1 cellular context compared by ENCODE assay signal in the genomic region with DNA sequence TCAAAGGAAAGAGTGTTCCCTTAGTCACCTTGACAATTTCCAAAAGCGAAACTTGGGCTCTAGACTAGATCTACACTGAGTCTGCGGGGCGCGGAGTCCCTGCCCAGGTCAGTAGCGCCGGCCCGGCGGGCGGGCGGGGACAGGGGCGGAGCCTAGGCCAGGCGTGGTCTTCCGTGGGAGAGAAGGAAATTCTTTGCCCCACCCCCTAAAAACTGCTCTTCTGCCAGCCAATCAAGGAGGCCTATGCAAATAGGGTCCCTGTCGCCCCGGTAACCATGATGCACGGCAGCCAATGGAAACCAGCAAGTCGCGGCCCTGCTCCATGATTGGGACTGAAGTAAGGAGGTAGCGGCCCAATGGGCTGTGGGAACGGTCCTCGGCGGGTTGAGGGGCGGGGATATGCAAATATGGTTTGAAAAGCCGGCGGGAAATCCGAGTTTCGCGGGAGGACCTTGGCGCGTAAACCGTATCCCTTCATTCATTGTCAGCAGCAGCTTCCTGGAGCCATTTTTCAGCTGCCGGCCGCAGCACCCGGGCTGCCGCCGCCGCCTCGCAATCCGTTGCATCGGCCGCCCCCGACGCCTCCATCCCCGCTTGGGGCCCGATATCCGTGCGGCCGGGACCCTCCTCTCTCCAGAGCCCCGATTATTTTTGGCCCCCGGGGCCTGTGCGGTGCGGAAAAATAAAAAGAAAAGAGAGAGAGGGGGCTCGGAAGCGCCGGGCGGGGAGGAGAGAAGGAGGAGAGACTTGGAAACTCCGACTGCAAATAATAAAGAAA.
TF ChIP-seq lines count a peak whose summit lies in the region.

A gene (plus strand): TSS at position 477 of the 778 bp plus-strand sequence. CDS start 354 bp downstream, outside the sequence.

TF ChIP-seq in HepG2, 621 proteins besides CTCF, POLR2A, EP300 and RAD21 (continued from another document and continues in another):
- TF ChIP-seq, protein P1, sequence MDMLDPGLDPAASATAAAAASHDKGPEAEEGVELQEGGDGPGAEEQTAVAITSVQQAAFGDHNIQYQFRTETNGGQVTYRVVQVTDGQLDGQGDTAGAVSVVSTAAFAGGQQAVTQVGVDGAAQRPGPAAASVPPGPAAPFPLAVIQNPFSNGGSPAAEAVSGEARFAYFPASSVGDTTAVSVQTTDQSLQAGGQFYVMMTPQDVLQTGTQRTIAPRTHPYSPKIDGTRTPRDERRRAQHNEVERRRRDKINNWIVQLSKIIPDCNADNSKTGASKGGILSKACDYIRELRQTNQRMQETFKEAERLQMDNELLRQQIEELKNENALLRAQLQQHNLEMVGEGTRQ (IDR thresholded peaks at IDR 0.05; ENCODE audit: low read depth, low read length) = no peak
- TF ChIP-seq, protein P1 (CRISPR knock-in tag; IDR thresholded peaks at IDR 0.05; ENCODE audit: borderline replicate concordance) = peak; percentile 58
- TF ChIP-seq, protein P2, sequence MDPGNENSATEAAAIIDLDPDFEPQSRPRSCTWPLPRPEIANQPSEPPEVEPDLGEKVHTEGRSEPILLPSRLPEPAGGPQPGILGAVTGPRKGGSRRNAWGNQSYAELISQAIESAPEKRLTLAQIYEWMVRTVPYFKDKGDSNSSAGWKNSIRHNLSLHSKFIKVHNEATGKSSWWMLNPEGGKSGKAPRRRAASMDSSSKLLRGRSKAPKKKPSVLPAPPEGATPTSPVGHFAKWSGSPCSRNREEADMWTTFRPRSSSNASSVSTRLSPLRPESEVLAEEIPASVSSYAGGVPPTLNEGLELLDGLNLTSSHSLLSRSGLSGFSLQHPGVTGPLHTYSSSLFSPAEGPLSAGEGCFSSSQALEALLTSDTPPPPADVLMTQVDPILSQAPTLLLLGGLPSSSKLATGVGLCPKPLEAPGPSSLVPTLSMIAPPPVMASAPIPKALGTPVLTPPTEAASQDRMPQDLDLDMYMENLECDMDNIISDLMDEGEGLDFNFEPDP (CRISPR knock-in tag; conservative IDR thresholded peaks at IDR 0.05) = no peak
- TF ChIP-seq KAT7 (CRISPR knock-in tag; IDR thresholded peaks at IDR 0.05; ENCODE audit: borderline replicate concordance) (peak; percentile 28; the same call in 1 of the 2 replicates), ZNF431 (CRISPR knock-in tag; IDR thresholded peaks at IDR 0.05; ENCODE audit: borderline replicate concordance, low read depth) (peak; percentile 37; the same call in 1 of the 2 replicates), U2AF2 (IDR thresholded peaks at IDR 0.05; ENCODE audit: low read depth, low read length) (no peak), ZSCAN12 (CRISPR knock-in tag; IDR thresholded peaks at IDR 0.05) (peak; percentile 96; the same call in 1 of the 2 replicates), ZNF546 (CRISPR knock-in tag; conservative IDR thresholded peaks at IDR 0.05) (no peak), MAFF (IDR thresholded peaks at IDR 0.05; ENCODE audit: low read depth, low read length) (no peak; the same call in 1 of the 2 replicates), ZEB1 (IDR thresholded peaks at IDR 0.05; ENCODE audit: insufficient replicate concordance, low read depth) (peak; percentile 68), BORCS8-MEF2B (CRISPR knock-in tag; IDR thresholded peaks at IDR 0.05) (peak; percentile 99), ZNF543 (CRISPR knock-in tag; IDR thresholded peaks at IDR 0.05) (peak; percentile 71), NFIC (IDR thresholded peaks at IDR 0.05; ENCODE audit: low read length) (no peak), SIX1 (CRISPR knock-in tag; IDR thresholded peaks at IDR 0.05; ENCODE audit: borderline replicate concordance) (peak; percentile 74), EEA1 (CRISPR knock-in tag; IDR thresholded peaks at IDR 0.05; ENCODE audit: borderline replicate concordance) (0 out of 2 replicates have a peak, but pooled peaks have one; percentile 33), ZNF232 (CRISPR knock-in tag; IDR thresholded peaks at IDR 0.05; ENCODE audit: borderline replicate concordance) (peak; percentile 98), ZNF773 (CRISPR knock-in tag; IDR thresholded peaks at IDR 0.05; ENCODE audit: borderline replicate concordance) (peak; percentile 93), YEATS4 (CRISPR knock-in tag; IDR thresholded peaks at IDR 0.05; ENCODE audit: borderline replicate concordance) (peak; percentile 60), KDM5B (CRISPR knock-in tag; IDR thresholded peaks at IDR 0.05; ENCODE audit: borderline replicate concordance) (peak; percentile 89), IRX3 (CRISPR knock-in tag; IDR thresholded peaks at IDR 0.05; ENCODE audit: borderline replicate concordance, low read depth) (peak; percentile 94; the same call in 1 of the 2 replicates), LCORL (IDR thresholded peaks at IDR 0.05) (no peak), LCORL (CRISPR knock-in tag; IDR thresholded peaks at IDR 0.05) (no peak), GFI1 (CRISPR knock-in tag; IDR thresholded peaks at IDR 0.05; ENCODE audit: borderline replicate concordance) (peak; percentile 82), ATF7 (IDR thresholded peaks at IDR 0.05) (no peak), ATF7 (CRISPR knock-in tag; IDR thresholded peaks at IDR 0.05) (peak; percentile 25; the same call in 1 of the 2 replicates), HDAC2 (CRISPR knock-in tag; IDR thresholded peaks at IDR 0.05) (no peak; the same call in none of the 2 replicates), NCOA2 (CRISPR knock-in tag; IDR thresholded peaks at IDR 0.05) (peak; percentile 70; the same call in 1 of the 2 replicates), ATAD3A (CRISPR knock-in tag; IDR thresholded peaks at IDR 0.05) (no peak), ZNF501 (CRISPR knock-in tag; IDR thresholded peaks at IDR 0.05) (peak; percentile 92), ZNF7 (CRISPR knock-in tag; IDR thresholded peaks at IDR 0.05) (no peak)
- TF ChIP-seq, protein P3, sequence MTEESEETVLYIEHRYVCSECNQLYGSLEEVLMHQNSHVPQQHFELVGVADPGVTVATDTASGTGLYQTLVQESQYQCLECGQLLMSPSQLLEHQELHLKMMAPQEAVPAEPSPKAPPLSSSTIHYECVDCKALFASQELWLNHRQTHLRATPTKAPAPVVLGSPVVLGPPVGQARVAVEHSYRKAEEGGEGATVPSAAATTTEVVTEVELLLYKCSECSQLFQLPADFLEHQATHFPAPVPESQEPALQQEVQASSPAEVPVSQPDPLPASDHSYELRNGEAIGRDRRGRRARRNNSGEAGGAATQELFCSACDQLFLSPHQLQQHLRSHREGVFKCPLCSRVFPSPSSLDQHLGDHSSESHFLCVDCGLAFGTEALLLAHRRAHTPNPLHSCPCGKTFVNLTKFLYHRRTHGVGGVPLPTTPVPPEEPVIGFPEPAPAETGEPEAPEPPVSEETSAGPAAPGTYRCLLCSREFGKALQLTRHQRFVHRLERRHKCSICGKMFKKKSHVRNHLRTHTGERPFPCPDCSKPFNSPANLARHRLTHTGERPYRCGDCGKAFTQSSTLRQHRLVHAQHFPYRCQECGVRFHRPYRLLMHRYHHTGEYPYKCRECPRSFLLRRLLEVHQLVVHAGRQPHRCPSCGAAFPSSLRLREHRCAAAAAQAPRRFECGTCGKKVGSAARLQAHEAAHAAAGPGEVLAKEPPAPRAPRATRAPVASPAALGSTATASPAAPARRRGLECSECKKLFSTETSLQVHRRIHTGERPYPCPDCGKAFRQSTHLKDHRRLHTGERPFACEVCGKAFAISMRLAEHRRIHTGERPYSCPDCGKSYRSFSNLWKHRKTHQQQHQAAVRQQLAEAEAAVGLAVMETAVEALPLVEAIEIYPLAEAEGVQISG (CRISPR knock-in tag; IDR thresholded peaks at IDR 0.05) = peak; percentile 90
- TF ChIP-seq, protein P4, sequence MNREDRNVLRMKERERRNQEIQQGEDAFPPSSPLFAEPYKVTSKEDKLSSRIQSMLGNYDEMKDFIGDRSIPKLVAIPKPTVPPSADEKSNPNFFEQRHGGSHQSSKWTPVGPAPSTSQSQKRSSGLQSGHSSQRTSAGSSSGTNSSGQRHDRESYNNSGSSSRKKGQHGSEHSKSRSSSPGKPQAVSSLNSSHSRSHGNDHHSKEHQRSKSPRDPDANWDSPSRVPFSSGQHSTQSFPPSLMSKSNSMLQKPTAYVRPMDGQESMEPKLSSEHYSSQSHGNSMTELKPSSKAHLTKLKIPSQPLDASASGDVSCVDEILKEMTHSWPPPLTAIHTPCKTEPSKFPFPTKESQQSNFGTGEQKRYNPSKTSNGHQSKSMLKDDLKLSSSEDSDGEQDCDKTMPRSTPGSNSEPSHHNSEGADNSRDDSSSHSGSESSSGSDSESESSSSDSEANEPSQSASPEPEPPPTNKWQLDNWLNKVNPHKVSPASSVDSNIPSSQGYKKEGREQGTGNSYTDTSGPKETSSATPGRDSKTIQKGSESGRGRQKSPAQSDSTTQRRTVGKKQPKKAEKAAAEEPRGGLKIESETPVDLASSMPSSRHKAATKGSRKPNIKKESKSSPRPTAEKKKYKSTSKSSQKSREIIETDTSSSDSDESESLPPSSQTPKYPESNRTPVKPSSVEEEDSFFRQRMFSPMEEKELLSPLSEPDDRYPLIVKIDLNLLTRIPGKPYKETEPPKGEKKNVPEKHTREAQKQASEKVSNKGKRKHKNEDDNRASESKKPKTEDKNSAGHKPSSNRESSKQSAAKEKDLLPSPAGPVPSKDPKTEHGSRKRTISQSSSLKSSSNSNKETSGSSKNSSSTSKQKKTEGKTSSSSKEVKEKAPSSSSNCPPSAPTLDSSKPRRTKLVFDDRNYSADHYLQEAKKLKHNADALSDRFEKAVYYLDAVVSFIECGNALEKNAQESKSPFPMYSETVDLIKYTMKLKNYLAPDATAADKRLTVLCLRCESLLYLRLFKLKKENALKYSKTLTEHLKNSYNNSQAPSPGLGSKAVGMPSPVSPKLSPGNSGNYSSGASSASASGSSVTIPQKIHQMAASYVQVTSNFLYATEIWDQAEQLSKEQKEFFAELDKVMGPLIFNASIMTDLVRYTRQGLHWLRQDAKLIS (CRISPR knock-in tag; IDR thresholded peaks at IDR 0.05) = no peak
- TF ChIP-seq, protein P5, sequence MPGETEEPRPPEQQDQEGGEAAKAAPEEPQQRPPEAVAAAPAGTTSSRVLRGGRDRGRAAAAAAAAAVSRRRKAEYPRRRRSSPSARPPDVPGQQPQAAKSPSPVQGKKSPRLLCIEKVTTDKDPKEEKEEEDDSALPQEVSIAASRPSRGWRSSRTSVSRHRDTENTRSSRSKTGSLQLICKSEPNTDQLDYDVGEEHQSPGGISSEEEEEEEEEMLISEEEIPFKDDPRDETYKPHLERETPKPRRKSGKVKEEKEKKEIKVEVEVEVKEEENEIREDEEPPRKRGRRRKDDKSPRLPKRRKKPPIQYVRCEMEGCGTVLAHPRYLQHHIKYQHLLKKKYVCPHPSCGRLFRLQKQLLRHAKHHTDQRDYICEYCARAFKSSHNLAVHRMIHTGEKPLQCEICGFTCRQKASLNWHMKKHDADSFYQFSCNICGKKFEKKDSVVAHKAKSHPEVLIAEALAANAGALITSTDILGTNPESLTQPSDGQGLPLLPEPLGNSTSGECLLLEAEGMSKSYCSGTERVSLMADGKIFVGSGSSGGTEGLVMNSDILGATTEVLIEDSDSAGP (CRISPR knock-in tag; IDR thresholded peaks at IDR 0.05; ENCODE audit: borderline replicate concordance) = peak; percentile 95
- TF ChIP-seq, protein P6, sequence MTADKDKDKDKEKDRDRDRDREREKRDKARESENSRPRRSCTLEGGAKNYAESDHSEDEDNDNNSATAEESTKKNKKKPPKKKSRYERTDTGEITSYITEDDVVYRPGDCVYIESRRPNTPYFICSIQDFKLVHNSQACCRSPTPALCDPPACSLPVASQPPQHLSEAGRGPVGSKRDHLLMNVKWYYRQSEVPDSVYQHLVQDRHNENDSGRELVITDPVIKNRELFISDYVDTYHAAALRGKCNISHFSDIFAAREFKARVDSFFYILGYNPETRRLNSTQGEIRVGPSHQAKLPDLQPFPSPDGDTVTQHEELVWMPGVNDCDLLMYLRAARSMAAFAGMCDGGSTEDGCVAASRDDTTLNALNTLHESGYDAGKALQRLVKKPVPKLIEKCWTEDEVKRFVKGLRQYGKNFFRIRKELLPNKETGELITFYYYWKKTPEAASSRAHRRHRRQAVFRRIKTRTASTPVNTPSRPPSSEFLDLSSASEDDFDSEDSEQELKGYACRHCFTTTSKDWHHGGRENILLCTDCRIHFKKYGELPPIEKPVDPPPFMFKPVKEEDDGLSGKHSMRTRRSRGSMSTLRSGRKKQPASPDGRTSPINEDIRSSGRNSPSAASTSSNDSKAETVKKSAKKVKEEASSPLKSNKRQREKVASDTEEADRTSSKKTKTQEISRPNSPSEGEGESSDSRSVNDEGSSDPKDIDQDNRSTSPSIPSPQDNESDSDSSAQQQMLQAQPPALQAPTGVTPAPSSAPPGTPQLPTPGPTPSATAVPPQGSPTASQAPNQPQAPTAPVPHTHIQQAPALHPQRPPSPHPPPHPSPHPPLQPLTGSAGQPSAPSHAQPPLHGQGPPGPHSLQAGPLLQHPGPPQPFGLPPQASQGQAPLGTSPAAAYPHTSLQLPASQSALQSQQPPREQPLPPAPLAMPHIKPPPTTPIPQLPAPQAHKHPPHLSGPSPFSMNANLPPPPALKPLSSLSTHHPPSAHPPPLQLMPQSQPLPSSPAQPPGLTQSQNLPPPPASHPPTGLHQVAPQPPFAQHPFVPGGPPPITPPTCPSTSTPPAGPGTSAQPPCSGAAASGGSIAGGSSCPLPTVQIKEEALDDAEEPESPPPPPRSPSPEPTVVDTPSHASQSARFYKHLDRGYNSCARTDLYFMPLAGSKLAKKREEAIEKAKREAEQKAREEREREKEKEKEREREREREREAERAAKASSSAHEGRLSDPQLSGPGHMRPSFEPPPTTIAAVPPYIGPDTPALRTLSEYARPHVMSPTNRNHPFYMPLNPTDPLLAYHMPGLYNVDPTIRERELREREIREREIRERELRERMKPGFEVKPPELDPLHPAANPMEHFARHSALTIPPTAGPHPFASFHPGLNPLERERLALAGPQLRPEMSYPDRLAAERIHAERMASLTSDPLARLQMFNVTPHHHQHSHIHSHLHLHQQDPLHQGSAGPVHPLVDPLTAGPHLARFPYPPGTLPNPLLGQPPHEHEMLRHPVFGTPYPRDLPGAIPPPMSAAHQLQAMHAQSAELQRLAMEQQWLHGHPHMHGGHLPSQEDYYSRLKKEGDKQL (CRISPR knock-in tag; IDR thresholded peaks at IDR 0.05; ENCODE audit: low read depth) = no peak
- TF ChIP-seq, protein P7, sequence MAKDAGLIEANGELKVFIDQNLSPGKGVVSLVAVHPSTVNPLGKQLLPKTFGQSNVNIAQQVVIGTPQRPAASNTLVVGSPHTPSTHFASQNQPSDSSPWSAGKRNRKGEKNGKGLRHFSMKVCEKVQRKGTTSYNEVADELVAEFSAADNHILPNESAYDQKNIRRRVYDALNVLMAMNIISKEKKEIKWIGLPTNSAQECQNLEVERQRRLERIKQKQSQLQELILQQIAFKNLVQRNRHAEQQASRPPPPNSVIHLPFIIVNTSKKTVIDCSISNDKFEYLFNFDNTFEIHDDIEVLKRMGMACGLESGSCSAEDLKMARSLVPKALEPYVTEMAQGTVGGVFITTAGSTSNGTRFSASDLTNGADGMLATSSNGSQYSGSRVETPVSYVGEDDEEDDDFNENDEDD (CRISPR knock-in tag; IDR thresholded peaks at IDR 0.05; ENCODE audit: borderline replicate concordance) = peak; percentile 99
- TF ChIP-seq, protein P8, sequence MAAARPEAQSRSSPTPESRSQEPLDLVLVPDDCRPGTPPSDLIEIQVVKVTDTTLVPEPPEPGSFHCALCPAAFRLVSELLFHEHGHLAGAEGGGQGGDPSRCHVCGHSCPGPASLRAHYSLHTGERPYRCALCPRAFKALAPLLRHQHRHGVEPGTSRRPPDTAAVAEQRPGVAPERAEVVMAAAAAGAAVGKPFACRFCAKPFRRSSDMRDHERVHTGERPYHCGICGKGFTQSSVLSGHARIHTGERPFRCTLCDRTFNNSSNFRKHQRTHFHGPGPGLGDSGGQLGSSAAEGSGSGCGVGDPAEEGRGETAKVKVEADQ (CRISPR knock-in tag; IDR thresholded peaks at IDR 0.05; ENCODE audit: borderline replicate concordance) = peak; percentile 65; the same call in 1 of the 2 replicates
